18 cellular contexts compared by ENCODE assay signal in genomic region chr4:140115140-140115539, GRCh38. TPM values are rescaled to one million over a fixed set of nuclear protein-coding genes. Genes with fewer than 3 reads are reported as not detected.
DNase-seq lines count a peak whose midpoint lies in the region; ATAC-seq and TF ChIP-seq lines count a peak whose summit lies in the region.
"Had no signal": no experiment of that assay in that cellular context is flagged by ENCODE, and none has a peak within 500 bp of the region (broad histone marks: within the 10 kb centered on the region; RNA-seq: fewer than 3 reads in every experiment).

No MANE protein-coding gene starts in this region.

- no peak overlapping the region for H3K4me3 ChIP-seq in Panc1 (ENCODE audit: low read depth in 2 of 2, low read length in 2 of 2)
- H3K4me3 ChIP-seq: gastrocnemius medialis, K562 had no signal

- no peak for DNase-seq in activated CD8-positive, alpha-beta T cell treated with anti-CD3 and anti-CD28 coated beads for 36 hours
- DNase-seq in activated CD8-positive, alpha-beta T cell treated with anti-CD3 and anti-CD28 coated beads, Interleukin-2, amount 10 ng/mL, durations not matched to agents 7 days and 5 days, result no peak
- DNase-seq in Panc1 (ENCODE audit: low read depth, low spot score) (no peak), epidermal melanocyte (ENCODE audit: insufficient read length, low spot score) (no peak)
- DNase-seq: activated CD4-positive, CD25-positive, alpha-beta regulatory T cell; activated effector memory CD4-positive, alpha-beta T cell treated with anti-CD3 and anti-CD28 coated beads, Interleukin-2, amount 50 U/mL, for 16 hours; gastrocnemius medialis; midbrain; NCI-H1048; NCI-H2107; NCI-H69; PC-3 had no signal

- H3K27me3 ChIP-seq in Panc1 (ENCODE audit: control insufficient read depth, insufficient read depth, low read length), result no peaks in the 10 kb centered on the region
- H3K27me3 ChIP-seq: gastrocnemius medialis had no signal

- no peak for ATAC-seq in activated CD8-positive, alpha-beta T cell treated with anti-CD3 and anti-CD28 coated beads for 36 hours
- no peak for ATAC-seq in activated CD8-positive, alpha-beta T cell treated with anti-CD3 and anti-CD28 coated beads, Interleukin-2, amount 10 ng/mL, durations not matched to agents 7 days and 5 days
- ATAC-seq in GM21390 (IDR thresholded peaks at IDR 0.05; ENCODE audit: unreplicated experiment) (peak; percentile 75), HG03095 (IDR thresholded peaks at IDR 0.05; ENCODE audit: unreplicated experiment) (peak; percentile 60), Panc1 (no peak), HG03097 (IDR thresholded peaks at IDR 0.05; ENCODE audit: low FRiP score, unreplicated experiment) (no peak)
- ATAC-seq in activated CD4-positive, CD25-positive, alpha-beta regulatory T cell treated with anti-CD3 and anti-CD28 coated beads, Interleukin-2, amount 50 U/mL, for 24 hours, result no peak
- ATAC-seq: gastrocnemius medialis, K562, PC-3 had no signal

- no peaks in the 10 kb centered on the region for H3K9me3 Mint-ChIP-seq in activated CD8-positive, alpha-beta T cell treated with anti-CD3 and anti-CD28 coated beads for 36 hours
- H3K9me3 Mint-ChIP-seq in activated CD8-positive, alpha-beta T cell treated with anti-CD3 and anti-CD28 coated beads, Interleukin-2, amount 10 ng/mL, durations not matched to agents 7 days and 5 days (ENCODE audit: insufficient read depth), result no peaks in the 10 kb centered on the region
- H3K9me3 Mint-ChIP-seq: central memory CD8-positive, alpha-beta T cell had no signal

- CTCF ChIA-PET in activated CD8-positive, alpha-beta T cell treated with anti-CD3 and anti-CD28 coated beads for 36 hours (lab: Charles Lee), result interaction anchor here (2.3 kb wide), 1 partner anchor 9 kb away, joined by 9 read pairs; no protein-coding TSS in a partner anchor
- CTCF ChIA-PET in activated CD8-positive, alpha-beta T cell treated with anti-CD3 and anti-CD28 coated beads, Interleukin-2, amount 10 ng/mL, durations not matched to agents 7 days and 5 days (lab: Charles Lee), result interaction anchor here (1.4 kb wide), 1 partner anchor 17 kb away, joined by 4 read pairs; no protein-coding TSS in a partner anchor
- CTCF ChIA-PET in Panc1 (lab: Charles Lee), result no interaction called here

- peak overlapping the region; percentile 66; the same call in 1 of the 2 replicates for H3K27ac ChIP-seq in Panc1 (ENCODE audit: low read length)
- H3K27ac ChIP-seq: gastrocnemius medialis had no signal

- H3K27me3 Mint-ChIP-seq in activated CD8-positive, alpha-beta T cell treated with anti-CD3 and anti-CD28 coated beads for 36 hours, result peaks cover 2% of the 10 kb centered on the region
- no peaks in the 10 kb centered on the region for H3K27me3 Mint-ChIP-seq in activated CD8-positive, alpha-beta T cell treated with anti-CD3 and anti-CD28 coated beads, Interleukin-2, amount 10 ng/mL, durations not matched to agents 7 days and 5 days (ENCODE audit: low read depth)

- H3K4me1 ChIP-seq in Panc1 (ENCODE audit: control insufficient read depth, insufficient read depth, low read length), result peaks cover 26% of the 10 kb centered on the region
- H3K4me1 ChIP-seq: gastrocnemius medialis had no signal

- no peaks in the 10 kb centered on the region for H3K9me3 ChIP-seq in Panc1 (ENCODE audit: control insufficient read depth, insufficient read depth, low read depth, low read length)
- H3K9me3 ChIP-seq: gastrocnemius medialis had no signal

- TF ChIP-seq CTCF in activated CD8-positive, alpha-beta T cell treated with anti-CD3 and anti-CD28 coated beads for 36 hours (IDR thresholded peaks at IDR 0.05), result no peak
- TF ChIP-seq CTCF in Panc1 (IDR thresholded peaks at IDR 0.05), result no peak

- intact Hi-C loops in activated CD8-positive, alpha-beta T cell treated with anti-CD3 and anti-CD28 coated beads for 36 hours (cut with micrococcal nuclease), result loop anchor here (5.0 kb wide), 2 partner anchors 37 to 43 kb away; partner anchors contain the start of gene MAML3
- intact Hi-C loops in Panc1 (cut with micrococcal nuclease; ENCODE audit: unreplicated experiment), result no loop called here

- H3K4me3 Mint-ChIP-seq in activated CD8-positive, alpha-beta T cell treated with anti-CD3 and anti-CD28 coated beads for 36 hours, result no peak overlapping the region
- no peak overlapping the region for H3K4me3 Mint-ChIP-seq in activated CD8-positive, alpha-beta T cell treated with anti-CD3 and anti-CD28 coated beads, Interleukin-2, amount 10 ng/mL, durations not matched to agents 7 days and 5 days
- H3K4me3 Mint-ChIP-seq: central memory CD8-positive, alpha-beta T cell had no signal

- BruUV-seq in Panc1 (replicated peaks; lab: Mats Ljungman, UMichigan), result no TSS peak

- POLR2A ChIA-PET in activated CD8-positive, alpha-beta T cell treated with anti-CD3 and anti-CD28 coated beads for 36 hours (lab: Charles Lee), result interaction anchor here (0.6 to 0.8 kb wide), 2 partner anchors 29 to 52 kb away, joined by 3 read pairs; no protein-coding TSS in a partner anchor
- POLR2A ChIA-PET in activated CD8-positive, alpha-beta T cell treated with anti-CD3 and anti-CD28 coated beads, Interleukin-2, amount 10 ng/mL, durations not matched to agents 7 days and 5 days (lab: Charles Lee), result no interaction called here
- POLR2A ChIA-PET in Panc1 (lab: Charles Lee), result no interaction called here

- H3K36me3 Mint-ChIP-seq in activated CD8-positive, alpha-beta T cell treated with anti-CD3 and anti-CD28 coated beads for 36 hours (ENCODE audit: low read depth), result no peaks in the 10 kb centered on the region
- peaks cover 5% of the 10 kb centered on the region for H3K36me3 Mint-ChIP-seq in activated CD8-positive, alpha-beta T cell treated with anti-CD3 and anti-CD28 coated beads, Interleukin-2, amount 10 ng/mL, durations not matched to agents 7 days and 5 days (ENCODE audit: low read depth)

- in situ Hi-C loops in Panc1 (cut with HindIII; ENCODE audit: low pct_unique_long_range_greater_than_20kb, low sequenced_read_pairs), result no loop called here

- H3K27ac Mint-ChIP-seq in activated CD8-positive, alpha-beta T cell treated with anti-CD3 and anti-CD28 coated beads for 36 hours, result peak overlapping the region; percentile 23
- no peak overlapping the region for H3K27ac Mint-ChIP-seq in activated CD8-positive, alpha-beta T cell treated with anti-CD3 and anti-CD28 coated beads, Interleukin-2, amount 10 ng/mL, durations not matched to agents 7 days and 5 days

- peaks cover 39% of the 10 kb centered on the region for H3K4me1 Mint-ChIP-seq in activated CD8-positive, alpha-beta T cell treated with anti-CD3 and anti-CD28 coated beads for 36 hours (ENCODE audit: low read depth)
- peaks cover 37% of the 10 kb centered on the region for H3K4me1 Mint-ChIP-seq in activated CD8-positive, alpha-beta T cell treated with anti-CD3 and anti-CD28 coated beads, Interleukin-2, amount 10 ng/mL, durations not matched to agents 7 days and 5 days (ENCODE audit: low read depth)
- H3K4me1 Mint-ChIP-seq: central memory CD8-positive, alpha-beta T cell had no signal

- no peaks in the 10 kb centered on the region for H3K36me3 ChIP-seq in Panc1 (ENCODE audit: control insufficient read depth, insufficient read depth, low read length)
- H3K36me3 ChIP-seq: gastrocnemius medialis had no signal

RNA-seq across cellular contexts. Expression of gene MAML3, which starts 38.8 kb away (rescaled TPM):
- 1 to 10 TPM; 2.0 to 2.4 TPM for total RNA-seq in activated CD8-positive, alpha-beta T cell treated with anti-CD3 and anti-CD28 coated beads for 36 hours
- 1 to 10 TPM; 4.0 to 4.1 TPM for total RNA-seq in activated CD8-positive, alpha-beta T cell treated with anti-CD3 and anti-CD28 coated beads, Interleukin-2, amount 10 ng/mL, durations not matched to agents 7 days and 5 days
- total RNA-seq in Panc1 (2021; ENCODE audit: unreplicated experiment), result 7.7 TPM
- polyA plus RNA-seq in Panc1 (2012; ENCODE audit: insufficient read length), result 7.1 TPM

Comparison
In these comparisons a context has a peak if more than half of its experiments do, and no peak if none do; other contexts are left out.
1. ATAC-seq: peak in GM21390 (single experiment) and HG03095 (single experiment); none in activated CD8-positive, alpha-beta T cell treated with anti-CD3 and anti-CD28 coated beads for 36 hours (single experiment), activated CD8-positive, alpha-beta T cell treated with anti-CD3 and anti-CD28 coated beads, Interleukin-2, amount 10 ng/mL, durations not matched to agents 7 days and 5 days (single experiment), Panc1 (single experiment), activated CD4-positive, CD25-positive, alpha-beta regulatory T cell treated with anti-CD3 and anti-CD28 coated beads, Interleukin-2, amount 50 U/mL, for 24 hours (0 of 2) and HG03097 (single experiment).